Comparison of ENCODE assay signal across 7 cellular contexts in the genomic region with DNA sequence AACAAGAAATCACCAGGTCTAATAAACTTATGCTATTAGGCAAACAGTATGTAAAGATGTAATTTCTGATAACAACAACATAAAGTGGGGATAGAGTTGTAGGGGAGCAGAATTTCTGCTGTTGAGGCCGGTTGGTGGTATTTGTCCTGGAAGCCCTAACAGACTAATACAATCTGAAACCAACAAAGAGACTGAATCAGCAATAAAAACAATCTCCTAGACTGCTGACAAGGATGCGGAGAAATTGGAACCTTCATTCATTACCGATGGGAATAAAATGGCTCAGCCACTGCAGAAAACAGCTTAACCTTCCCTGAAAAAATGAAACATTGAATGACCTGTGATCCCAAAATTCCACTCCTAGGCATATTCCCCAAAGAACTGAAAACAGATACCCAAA.
"Had no signal": no experiment of that assay in that cellular context is flagged by ENCODE, and none has a peak within 500 bp of the region (broad histone marks: within the 10 kb centered on the region; RNA-seq: fewer than 3 reads in every experiment).

No MANE protein-coding gene starts in this region.

- H3K27ac Mint-ChIP-seq: IgD-negative memory B cell had no signal

- H3K4me2 ChIP-seq: KMS-11 had no signal

- H3K4me3 Mint-ChIP-seq: IgD-negative memory B cell had no signal

- H3K27ac ChIP-seq: HL-60, KMS-11 had no signal

- DNase-seq: IMR-90, KBM-7, KG1 had no signal

- FAIRE-seq: HTR-8/SVneo had no signal

- H3K27me3 Mint-ChIP-seq: IgD-negative memory B cell had no signal

- H3K9ac ChIP-seq: KMS-11 had no signal
